ENCODE assay signal across 8 cellular contexts in the genomic region with DNA sequence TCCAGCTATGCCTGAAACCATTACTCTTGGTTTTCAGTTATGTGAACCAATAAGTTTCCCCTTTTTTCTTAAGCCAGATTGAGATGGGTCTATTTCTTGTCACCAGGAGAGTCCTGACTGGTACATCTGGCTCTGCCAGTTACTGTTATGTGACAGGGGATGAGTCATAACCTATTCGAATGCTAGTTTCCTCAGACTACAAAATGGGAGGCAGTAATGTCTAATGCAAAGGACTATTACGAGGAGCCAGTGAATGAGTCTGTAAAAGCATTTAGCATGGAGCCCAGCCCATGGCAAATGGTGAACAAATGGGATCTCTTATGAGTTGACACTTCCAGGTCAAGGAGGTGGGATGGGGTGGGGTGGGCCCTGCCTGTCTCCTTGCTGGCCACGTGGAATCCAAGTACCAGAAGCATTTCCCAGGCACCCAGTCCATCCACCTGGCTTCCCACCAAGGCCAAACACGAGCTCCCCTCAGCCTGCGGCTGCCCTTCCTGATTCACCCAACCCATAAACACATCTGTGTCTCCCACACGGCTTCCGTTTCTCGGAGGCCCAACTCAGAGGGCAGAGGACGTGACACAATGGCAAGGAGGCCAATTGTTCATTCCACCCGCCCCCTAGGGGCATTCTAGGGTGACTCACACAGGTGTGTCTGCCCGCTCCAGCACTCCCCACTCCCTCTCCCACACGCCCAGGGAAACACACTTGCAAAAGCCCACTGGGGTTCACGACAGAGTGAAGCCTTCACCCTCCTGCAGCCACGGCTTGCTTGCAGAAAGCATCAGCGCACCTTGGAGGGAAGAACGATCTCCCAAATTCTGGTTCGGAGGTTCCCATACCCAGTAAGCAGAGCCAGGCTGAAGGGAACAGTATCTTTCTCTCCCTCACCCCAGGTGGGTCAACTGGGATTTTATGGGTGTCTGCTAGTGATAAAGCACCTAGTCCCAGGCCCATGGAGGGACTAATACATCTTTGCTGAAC.
DNase-seq lines count a peak whose midpoint lies in the region; ATAC-seq and TF ChIP-seq lines count a peak whose summit lies in the region.

No MANE protein-coding gene starts in this region.

- no peak for TF ChIP-seq CTCF in mucosa of descending colon (IDR thresholded peaks at IDR 0.05)

- H3K9me3 ChIP-seq in BLaER1 (no peaks in the 10 kb centered on the region), mucosa of descending colon (no peaks in the 10 kb centered on the region)

- H4K20me1 ChIP-seq in BLaER1, result peaks cover 60% of the 10 kb centered on the region

- H3K9ac ChIP-seq in BLaER1, result no peak overlapping the region

- no peak overlapping the region for H3K4me3 ChIP-seq in BLaER1
- H3K4me3 ChIP-seq in mucosa of descending colon, result no peak overlapping the region

- H3K27me3 ChIP-seq in BLaER1, result no peaks in the 10 kb centered on the region

- DNase-seq in LoVo (ENCODE audit: low spot score) (peak; percentile 81), activated T-cell treated with anti-CD3 and anti-CD28 coated beads for 1 hour (ENCODE audit: low read depth) (peak; percentile 37), mucosa of descending colon (peak in 2 of 3 donors; percentile 54 to 62), AG08396 (ENCODE audit: low spot score) (no peak), CD1c-positive myeloid dendritic cell (ENCODE audit: extremely low spot score) (no peak)

- intact Hi-C loops in mucosa of descending colon (cut with DNase I, micrococcal nuclease), result no loop called here

- ATAC-seq in mucosa of descending colon (peak; percentile 74), GM18868 (IDR thresholded peaks at IDR 0.05; ENCODE audit: unreplicated experiment) (no peak), HG02938 (IDR thresholded peaks at IDR 0.05; ENCODE audit: unreplicated experiment) (no peak)

- H3K36me3 ChIP-seq in BLaER1 (peaks cover 71% of the 10 kb centered on the region), mucosa of descending colon (ENCODE audit: low read depth) (no peaks in the 10 kb centered on the region)

- H3K27ac ChIP-seq in BLaER1, result peak overlapping the region; percentile 68

- peak overlapping the region; percentile 75 for H3K4me2 ChIP-seq in BLaER1

- H3K4me1 ChIP-seq in BLaER1 (peaks cover 57% of the 10 kb centered on the region), mucosa of descending colon (ENCODE audit: low read depth) (peaks cover 13% of the 10 kb centered on the region)

Comparison
In these comparisons a context has a peak if more than half of its experiments do, and no peak if none do; other contexts are left out.
1. DNase-seq: peak in LoVo (single experiment), activated T-cell treated with anti-CD3 and anti-CD28 coated beads for 1 hour (single experiment) and mucosa of descending colon (2 of 3); none in AG08396 (single experiment) and CD1c-positive myeloid dendritic cell (single experiment).